Comparison of ENCODE assay signal across 24 cellular contexts in the genomic region with DNA sequence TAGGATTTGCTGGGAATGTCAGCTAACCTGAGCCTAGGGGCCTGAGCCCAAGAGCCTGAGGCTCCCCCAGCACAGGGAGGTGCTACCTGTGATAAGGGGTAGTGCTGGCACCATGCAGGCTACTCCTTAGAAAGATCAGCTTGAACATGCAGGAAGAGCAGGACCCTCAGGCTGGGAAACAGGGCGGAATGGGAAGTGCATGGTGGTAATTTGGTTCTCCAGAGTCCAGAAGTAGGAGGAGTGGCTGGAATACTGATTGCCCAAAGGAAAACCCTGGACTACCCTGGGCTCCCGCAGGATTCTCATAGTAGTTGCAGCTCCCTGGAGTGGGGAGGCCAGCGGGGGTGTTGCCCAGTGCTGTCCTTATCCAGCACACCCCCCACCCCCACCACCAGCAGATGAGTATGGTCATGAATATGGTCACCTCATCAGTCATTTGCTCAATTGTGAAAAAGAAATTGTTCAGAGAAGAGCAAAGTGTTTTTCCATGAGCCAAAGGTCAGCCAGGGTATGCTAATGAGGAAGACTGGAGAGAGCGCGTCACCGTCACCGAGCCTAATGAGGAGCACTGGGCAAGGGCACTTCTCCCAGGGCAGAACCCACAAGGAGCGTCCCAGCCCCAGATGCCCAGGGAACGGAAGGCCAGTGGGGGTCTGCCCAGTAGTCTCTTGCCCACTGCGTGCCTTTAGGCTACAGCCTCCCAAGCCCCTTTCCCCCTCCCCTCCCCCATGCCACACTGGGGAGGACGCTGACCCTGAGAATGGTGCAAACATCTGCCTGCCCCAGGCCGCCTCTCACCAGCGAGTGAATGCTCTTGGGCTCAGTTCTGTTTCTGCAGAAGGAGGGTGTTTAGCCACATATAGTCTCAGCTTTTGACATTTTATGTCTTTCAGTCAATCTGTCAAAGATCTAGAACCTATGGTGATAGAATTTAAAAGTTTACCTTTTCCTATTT.
"Had no signal": no experiment of that assay in that cellular context is flagged by ENCODE, and none has a peak within 500 bp of the region (broad histone marks: within the 10 kb centered on the region; RNA-seq: fewer than 3 reads in every experiment).

No MANE protein-coding gene starts in this region.

- H3K27me3 ChIP-seq: colonic mucosa, dorsolateral prefrontal cortex, esophagus squamous epithelium, gastroesophageal sphincter, heart left ventricle, pancreas, right atrium auricular region, vagina had no signal

- H3K27ac ChIP-seq: colonic mucosa, dorsolateral prefrontal cortex, esophagus squamous epithelium, gastroesophageal sphincter, heart left ventricle, lower lobe of right lung, pancreas, psoas muscle, right atrium auricular region, vagina had no signal

- DNase-seq: activated CD4-positive, alpha-beta T cell treated with anti-CD3 and anti-CD28 coated beads, Interleukin-2, amount 10 ng/mL, durations not matched to agents 24 days and 14 days; activated CD4-positive, CD25-positive, alpha-beta regulatory T cell; activated naive CD4-positive, alpha-beta T cell treated with Interleukin-2 at 50 U/mL for 16 hours; activated naive CD8-positive, alpha-beta T cell treated with anti-CD3 and anti-CD28 coated beads, Interleukin-2, amount 10 ng/mL, durations not matched to agents 7 days and 5 days; activated T-cell treated with anti-CD3 and anti-CD28 coated beads, Interleukin-2, amount 50 U/mL, for 4 hours; amygdala; colonic mucosa; dorsolateral prefrontal cortex; esophagus squamous epithelium; heart left ventricle; left colon; lower lobe of right lung; naive thymus-derived CD4-positive, alpha-beta T cell; pancreas; psoas muscle; stimulated activated CD4-positive, alpha-beta T cell treated with anti-CD3 and anti-CD28 coated beads, Interleukin-12 subunit alpha, Interleukin-12 subunit beta, amount 100 ng/mL, for 4 hours; stimulated activated CD4-positive, alpha-beta T cell treated with anti-CD3 and anti-CD28 coated beads, Interleukin-4, amount 100 ng/mL, for 4 hours; SW 1271; T-helper 17 cell had no signal

- H3K4me3 Mint-ChIP-seq: activated CD4-positive, alpha-beta T cell treated with anti-CD3 and anti-CD28 coated beads, Interleukin-2, amount 10 ng/mL, durations not matched to agents 24 days and 14 days; activated naive CD8-positive, alpha-beta T cell treated with anti-CD3 and anti-CD28 coated beads, Interleukin-2, amount 10 ng/mL, durations not matched to agents 7 days and 5 days; activated T-cell treated with anti-CD3 and anti-CD28 coated beads, Interleukin-2, amount 50 U/mL, for 4 hours; naive thymus-derived CD4-positive, alpha-beta T cell; T-helper 17 cell; type B pancreatic cell had no signal

- H3K27me3 Mint-ChIP-seq: activated CD4-positive, alpha-beta T cell treated with anti-CD3 and anti-CD28 coated beads, Interleukin-2, amount 10 ng/mL, durations not matched to agents 24 days and 14 days; activated naive CD8-positive, alpha-beta T cell treated with anti-CD3 and anti-CD28 coated beads, Interleukin-2, amount 10 ng/mL, durations not matched to agents 7 days and 5 days; naive thymus-derived CD4-positive, alpha-beta T cell; T-helper 17 cell; type B pancreatic cell had no signal

- H3K4me1 ChIP-seq: colonic mucosa had no signal

- H3K27ac Mint-ChIP-seq: activated CD4-positive, alpha-beta T cell treated with anti-CD3 and anti-CD28 coated beads, Interleukin-2, amount 10 ng/mL, durations not matched to agents 24 days and 14 days; activated naive CD8-positive, alpha-beta T cell treated with anti-CD3 and anti-CD28 coated beads, Interleukin-2, amount 10 ng/mL, durations not matched to agents 7 days and 5 days; T-helper 17 cell; type B pancreatic cell had no signal

- H3K36me3 ChIP-seq: colonic mucosa had no signal

- H3K4me3 ChIP-seq: colonic mucosa, dorsolateral prefrontal cortex, esophagus squamous epithelium, gastroesophageal sphincter, heart left ventricle, lower lobe of right lung, pancreas, psoas muscle, right atrium auricular region, vagina had no signal

- H3K9me3 ChIP-seq: colonic mucosa, esophagus squamous epithelium, gastroesophageal sphincter, heart left ventricle, lower lobe of right lung, pancreas, psoas muscle, right atrium auricular region, vagina had no signal

- H3K9me3 Mint-ChIP-seq: activated CD4-positive, alpha-beta T cell treated with anti-CD3 and anti-CD28 coated beads, Interleukin-2, amount 10 ng/mL, durations not matched to agents 24 days and 14 days; activated naive CD8-positive, alpha-beta T cell treated with anti-CD3 and anti-CD28 coated beads, Interleukin-2, amount 10 ng/mL, durations not matched to agents 7 days and 5 days; activated T-cell treated with anti-CD3 and anti-CD28 coated beads, Interleukin-2, amount 50 U/mL, for 4 hours; naive thymus-derived CD4-positive, alpha-beta T cell; type B pancreatic cell had no signal

- FAIRE-seq: keratinocyte, pancreas had no signal

- ATAC-seq: activated T-cell treated with anti-CD3 and anti-CD28 coated beads, Interleukin-2, amount 50 U/mL, for 4 hours; gastroesophageal sphincter; heart left ventricle; left colon; lower lobe of right lung; naive thymus-derived CD4-positive, alpha-beta T cell; pancreas; psoas muscle; T-helper 17 cell had no signal
